ENCODE assay signal across 9 cellular contexts in genomic region chr6:125201961-125202729, GRCh38. TPM values are rescaled to one million over a fixed set of nuclear protein-coding genes. Genes with fewer than 3 reads are reported as not detected.
DNase-seq lines count a peak whose midpoint lies in the region; ATAC-seq and FAIRE-seq lines count a peak whose summit lies in the region.
"Had no signal": no experiment of that assay in that cellular context is flagged by ENCODE, and none has a peak within 500 bp of the region (broad histone marks: within the 10 kb centered on the region; RNA-seq: fewer than 3 reads in every experiment).

No MANE protein-coding gene starts in this region.

- intact Hi-C loops in left ventricle myocardium superior (cut with micrococcal nuclease), result no loop called here

- DNase-seq in HCEC 1CT (peak; percentile 88), SKM-1 treated with dmso at 0.1 percent for 144 hours (lab: John Stamatoyannopoulos, UW; ENCODE audit: unreplicated experiment) (peak; percentile 32), left ventricle myocardium superior (peak; percentile 59), small intestine (peak; percentile 36), NCI-H2081 treated with DMSO at 0.1 percent for 48 hours (lab: John Stamatoyannopoulos, UW) (no peak), Ammon's horn (ENCODE audit: low spot score) (no peak)
- DNase-seq: NCI-H2171 had no signal

- no peaks in the 10 kb centered on the region for H3K36me3 ChIP-seq in small intestine (ENCODE audit: control insufficient read depth in 2 of 2, insufficient read depth in 2 of 2, low read length in 2 of 2)

- H3K27me3 ChIP-seq in small intestine (ENCODE audit: control insufficient read depth in 2 of 2, insufficient read depth in 2 of 2, low read length in 2 of 2), result no peaks in the 10 kb centered on the region

- FAIRE-seq in small intestine (lab: Jason Lieb, UNC), result no peak

- H3K9me3 ChIP-seq in small intestine (ENCODE audit: control insufficient read depth, low read depth), result no peaks in the 10 kb centered on the region

- no peak overlapping the region for H3K4me3 ChIP-seq in small intestine (ENCODE audit: low read depth in 1 of 2, low read length in 2 of 2)

- H3K27ac ChIP-seq in small intestine (ENCODE audit: low read depth in 1 of 2, low read length in 1 of 2), result no peak overlapping the region

- peaks cover 2 to 9% of the 10 kb centered on the region in 2 donors for H3K4me1 ChIP-seq in small intestine (ENCODE audit: control insufficient read depth in 2 of 2, insufficient read depth in 1 of 2, low read depth in 1 of 2, low read length in 1 of 2)

- WGBS in small intestine, 3 donors, result 21 to 42% (median 37%) methylated on average over 7 of the region's 7 CpGs

- ATAC-seq in left ventricle myocardium superior, result no peak
- no peak for ATAC-seq in HG03442 (IDR thresholded peaks at IDR 0.05; ENCODE audit: unreplicated experiment)
- no peak for ATAC-seq in GM18498 (IDR thresholded peaks at IDR 0.05; ENCODE audit: unreplicated experiment)

RNA-seq across cellular contexts. Expression of gene TPD52L1, which starts 48.6 kb away (rescaled TPM):
- 57.8 TPM for total RNA-seq in left ventricle myocardium superior
- 10 to 100 TPM; 10.8 to 40.6 (median 20.8) TPM for polyA plus RNA-seq in small intestine

Comparison
In these comparisons a context has a peak if more than half of its experiments do, and no peak if none do; other contexts are left out.
1. DNase-seq: peak in HCEC 1CT (single experiment), SKM-1 treated with dmso at 0.1 percent for 144 hours (single experiment), left ventricle myocardium superior (single experiment) and small intestine (single experiment); none in NCI-H2081 treated with DMSO at 0.1 percent for 48 hours (single experiment) and Ammon's horn (single experiment).